Comparison of ENCODE assay signal across 23 cellular contexts in the genomic region with DNA sequence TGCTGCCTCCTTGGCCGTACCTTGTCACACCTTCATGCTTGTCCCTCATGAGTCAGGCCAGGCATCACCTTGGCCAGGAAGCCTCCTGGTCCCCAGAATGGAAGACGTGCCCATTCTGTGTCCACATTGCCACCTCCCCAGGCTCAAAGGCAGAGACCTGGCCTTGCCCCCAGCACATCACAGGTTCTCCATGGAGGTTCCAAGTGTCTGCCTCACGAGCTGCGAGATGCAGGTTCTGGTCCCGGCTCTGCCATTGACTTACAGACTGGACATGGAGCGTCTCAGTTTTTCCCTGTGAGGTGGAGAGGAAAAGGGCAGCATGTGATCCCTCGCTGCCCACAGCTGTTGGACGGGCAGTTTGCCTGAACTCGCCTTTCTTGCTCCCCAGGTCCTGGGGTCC. TPM values are rescaled to one million over a fixed set of nuclear protein-coding genes. Genes with fewer than 3 reads are reported as not detected.
"Had no signal": no experiment of that assay in that cellular context is flagged by ENCODE, and none has a peak within 500 bp of the region (broad histone marks: within the 10 kb centered on the region; RNA-seq: fewer than 3 reads in every experiment).

No MANE protein-coding gene starts in this region.

- H3K4me1 ChIP-seq: colonic mucosa, lower lobe of right lung, tibial nerve had no signal

- FAIRE-seq: bronchial epithelial cell, endometrium, keratinocyte had no signal

- H3K4me2 ChIP-seq: hepatocyte had no signal

- H3K4me3 ChIP-seq: colonic mucosa, hepatocyte, lower lobe of right lung had no signal

- H3K36me3 ChIP-seq: colonic mucosa, esophagus squamous epithelium, lower lobe of right lung, neutrophil, tibial nerve had no signal

- H2AFZ ChIP-seq: hepatocyte had no signal

- H3K27ac ChIP-seq: colonic mucosa, epithelial cell of prostate, esophagus squamous epithelium, hepatocyte, lower lobe of right lung, neutrophil, tibial nerve had no signal

- H3K79me2 ChIP-seq: hepatocyte had no signal

- H3K27me3 ChIP-seq: colonic mucosa, neutrophil had no signal

- H3K9me3 ChIP-seq: colonic mucosa, esophagus squamous epithelium, lower lobe of right lung, neutrophil had no signal

- DNase-seq: esophagus squamous epithelium had no signal

RNA-seq across cellular contexts. Expression of gene SLC7A10, which starts 9.1 kb away (rescaled TPM):
- total RNA-seq: activated B cell treated with CpG ODN at 0.5 μM for 24 hours; activated CD4-positive, alpha-beta T cell treated with anti-CD3 and anti-CD28 coated beads for 36 hours; activated CD8-positive, alpha-beta memory T cell treated with anti-CD3 and anti-CD28 coated beads, Interleukin-2, amount 10 ng/mL, durations not matched to agents 7 days and 5 days; activated CD8-positive, alpha-beta T cell treated with anti-CD3 and anti-CD28 coated beads, Interleukin-2, amount 10 ng/mL, durations not matched to agents 7 days and 5 days; activated naive CD4-positive, alpha-beta T cell treated with anti-CD3 and anti-CD28 coated beads, Interleukin-2, amount 50 U/mL, for 72 hours; activated T-helper 2 cell treated with anti-CD3 and anti-CD28 coated beads, Interferon-gamma antibody, Interleukin-2, Interleukin-4, amounts not matched to agents 10 μg/mL and 5 μg/mL and 100 μg/mL, durations not matched to agents 14 hours and 24 hours and 36 hours; bronchial epithelial cell; colonic mucosa; dermis microvascular lymphatic vessel endothelial cell; esophagus squamous epithelium; glomerular endothelial cell; left lobe of liver; naive thymus-derived CD8-positive, alpha-beta T cell; osteocyte; posterior vena cava; ureter had no signal
- polyA plus RNA-seq: keratinocyte; naive thymus-derived CD8-positive, alpha-beta T cell had no signal

RNA-seq across cellular contexts. Expression of gene LRP3, which starts 40.6 kb away (rescaled TPM):
- total RNA-seq: activated B cell treated with CpG ODN at 0.5 μM for 24 hours; activated CD8-positive, alpha-beta T cell treated with anti-CD3 and anti-CD28 coated beads, Interleukin-2, amount 10 ng/mL, durations not matched to agents 7 days and 5 days; naive thymus-derived CD8-positive, alpha-beta T cell had no signal
- polyA plus RNA-seq: naive thymus-derived CD8-positive, alpha-beta T cell had no signal
